Comparison of ENCODE assay signal across 28 cellular contexts in the genomic region with DNA sequence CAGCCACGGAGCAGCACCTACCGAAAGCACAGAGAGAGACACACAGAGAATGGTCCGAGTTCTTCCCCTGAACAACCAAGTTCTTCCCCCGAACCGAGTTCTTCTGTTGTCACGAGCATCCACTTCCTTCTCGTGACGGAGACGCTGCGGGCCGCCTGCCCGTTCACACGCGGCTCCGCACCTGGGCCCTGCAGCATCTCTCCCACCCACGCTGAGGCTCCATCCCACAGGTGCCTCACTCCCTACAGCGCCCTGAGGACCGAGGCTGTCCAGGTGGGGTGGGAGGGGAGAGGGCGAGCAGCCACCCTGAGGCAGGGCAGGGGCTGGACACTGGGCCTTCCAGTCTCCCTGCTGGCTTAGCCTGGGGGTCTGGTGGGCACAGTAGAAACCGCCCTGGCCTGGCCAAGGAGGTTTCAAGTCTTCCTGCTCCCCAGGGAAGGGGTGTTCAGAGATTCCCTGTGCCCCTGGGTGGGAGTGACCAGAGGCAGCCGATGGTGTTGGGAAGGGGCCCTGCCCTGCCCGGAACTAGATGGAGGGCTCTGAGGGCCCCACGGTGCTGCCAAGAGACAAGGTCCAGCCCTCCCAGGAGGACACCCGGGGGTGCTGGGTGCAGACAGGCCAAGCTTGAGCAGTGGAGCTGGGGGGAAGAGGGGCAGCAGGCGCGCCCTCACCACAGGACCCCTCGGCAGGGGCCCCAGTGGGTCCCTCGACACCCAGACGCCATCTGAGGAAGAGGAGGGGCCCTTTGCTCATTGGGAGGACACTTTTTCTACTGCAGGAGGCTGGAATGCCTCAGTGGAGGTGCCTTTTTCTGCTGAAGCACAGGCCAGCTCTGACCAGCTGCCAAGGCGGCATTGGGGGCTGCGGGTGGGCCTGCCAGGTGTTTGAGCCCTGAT. TPM values are rescaled to one million over a fixed set of nuclear protein-coding genes. Genes with fewer than 3 reads are reported as not detected.
DNase-seq lines count a peak whose midpoint lies in the region; ATAC-seq, FAIRE-seq and TF ChIP-seq lines count a peak whose summit lies in the region.
"Had no signal": no experiment of that assay in that cellular context is flagged by ENCODE, and none has a peak within 500 bp of the region (broad histone marks: within the 10 kb centered on the region; RNA-seq: fewer than 3 reads in every experiment).

No MANE protein-coding gene starts in this region.

- no peak for FAIRE-seq in K562 (lab: Jason Lieb, UNC)
- FAIRE-seq: GM12891, H1 had no signal

- no peak overlapping the region for H3K14ac ChIP-seq in trophoblast cell (ENCODE audit: low read length)

- H3K9me1 ChIP-seq in K562 (ENCODE audit: control insufficient read depth, insufficient read depth, low read length) = no peaks in the 10 kb centered on the region

- peak; percentile 14 for ATAC-seq in stimulated activated naive CD8-positive, alpha-beta T cell treated with anti-CD3 and anti-CD28 coated beads, Interleukin-15, amount 100 ng/mL, for 72 hours
- ATAC-seq in stimulated activated naive CD8-positive, alpha-beta T cell treated with anti-CD3 and anti-CD28 coated beads, Interleukin-15, Interleukin-2, amounts not matched to agents 100 U/mL and 50 U/mL, for 24 hours = no peak
- no peak for ATAC-seq in K562
- no peak for ATAC-seq in activated CD4-positive, alpha-beta T cell treated with anti-CD3 and anti-CD28 coated beads for 36 hours
- ATAC-seq in GM18520 (IDR thresholded peaks at IDR 0.05; ENCODE audit: unreplicated experiment) = no peak

- no peak overlapping the region for H2BK5ac ChIP-seq in trophoblast cell (ENCODE audit: low read depth, low read length, poor library complexity)

- H3K79me1 ChIP-seq in trophoblast cell (ENCODE audit: low read length) = no peaks in the 10 kb centered on the region

- CTCF ChIA-PET in K562 (lab: Yijun Ruan, JAX; ENCODE audit: low intra/inter-chr PET ratio) = no interaction called here
- CTCF ChIA-PET in activated CD4-positive, alpha-beta T cell treated with anti-CD3 and anti-CD28 coated beads for 36 hours (lab: Charles Lee) = no interaction called here

- H3K36me3 ChIP-seq in K562 (ENCODE audit: control insufficient read depth, insufficient read depth, low read length) = no peaks in the 10 kb centered on the region
- no peaks in the 10 kb centered on the region for H3K36me3 ChIP-seq in trophoblast cell (ENCODE audit: control insufficient read depth in 1 of 2, insufficient read depth in 2 of 2, low read length in 2 of 2)
- H3K36me3 ChIP-seq: BE2C, Peyer's patch had no signal

- in situ Hi-C loops in K562 (cut with MboI) = no loop called here

- H4K12ac ChIP-seq in trophoblast cell (ENCODE audit: low read depth, low read length) = no peak overlapping the region

- no peaks in the 10 kb centered on the region for H3K9me3 Mint-ChIP-seq in stimulated activated naive CD8-positive, alpha-beta T cell treated with anti-CD3 and anti-CD28 coated beads, Interleukin-15, amount 100 ng/mL, for 72 hours
- no peaks in the 10 kb centered on the region for H3K9me3 Mint-ChIP-seq in activated CD4-positive, alpha-beta T cell treated with anti-CD3 and anti-CD28 coated beads for 36 hours (ENCODE audit: low read depth)
- H3K9me3 Mint-ChIP-seq: CD4-positive, CD25-positive, alpha-beta regulatory T cell; T-helper 1 cell treated with Interleukin-12 subunit alpha and Interleukin-12 subunit beta and Interleukin-4 antibody, amounts not matched to agents 30 μg/mL and 1 μg/mL, for 36 hours had no signal

- intact Hi-C loops in K562 (cut with micrococcal nuclease) = loop anchor here (10.0 kb wide), 1 partner anchor 136 kb away; no protein-coding TSS in a partner anchor
- intact Hi-C loops in activated CD4-positive, alpha-beta T cell treated with anti-CD3 and anti-CD28 coated beads for 36 hours (cut with DNase I, micrococcal nuclease) = no loop called here

- TF ChIP-seq CTCF in K562 (IDR thresholded peaks at IDR 0.05 in 2 of 3, conservative IDR thresholded peaks at IDR 0.05 in 1 of 3; ENCODE audit: insufficient read depth in 2 of 3, low read depth in 1 of 3, low read length in 3 of 3) = no peak

- peaks cover 0 to 4% of the 10 kb centered on the region in 2 experiments; a peak in 2 of 5 replicates for H3K27me3 ChIP-seq in K562 (ENCODE audit: control insufficient read depth in 2 of 2, insufficient read depth in 2 of 2, low read length in 2 of 2)
- peaks cover 41% of the 10 kb centered on the region for H3K27me3 ChIP-seq in trophoblast cell (ENCODE audit: insufficient read depth, low read length)

- no peak overlapping the region for H2BK12ac ChIP-seq in trophoblast cell (ENCODE audit: low read length)

- no peak overlapping the region for H3K4me3 Mint-ChIP-seq in stimulated activated naive CD8-positive, alpha-beta T cell treated with anti-CD3 and anti-CD28 coated beads, Interleukin-15, amount 100 ng/mL, for 72 hours
- no peak overlapping the region for H3K4me3 Mint-ChIP-seq in activated CD4-positive, alpha-beta T cell treated with anti-CD3 and anti-CD28 coated beads for 36 hours
- H3K4me3 Mint-ChIP-seq: CD4-positive, CD25-positive, alpha-beta regulatory T cell; T-helper 1 cell treated with Interleukin-12 subunit alpha and Interleukin-12 subunit beta and Interleukin-4 antibody, amounts not matched to agents 30 μg/mL and 1 μg/mL, for 36 hours had no signal

- H3K9me3 ChIP-seq in K562 (replicated peaks; ENCODE audit: control insufficient read depth, insufficient read depth, low read depth, low read length) (no peaks in the 10 kb centered on the region), trophoblast cell (ENCODE audit: insufficient read depth, low read depth, low read length) (peaks cover 9% of the 10 kb centered on the region)
- H3K9me3 ChIP-seq: Peyer's patch had no signal

- TF ChIP-seq POLR2A in K562 (conservative IDR thresholded peaks at IDR 0.05) = no peak

- H3K27ac ChIP-seq in K562 (ENCODE audit: extremely low read depth, low read depth, low read length) (no peak overlapping the region), trophoblast cell (ENCODE audit: low read depth, low read length) (no peak overlapping the region)
- H3K27ac ChIP-seq: HL-60, Peyer's patch had no signal

- 18% methylated on average over 6 of the region's 31 CpGs for WGBS in K562 (ENCODE audit: insufficient coverage, low coverage, missing lambda C conversion rate)
- WGBS in trophoblast cell (ENCODE audit: extremely low coverage, insufficient coverage, insufficient read length) = no CpG with 5 or more reads among the region's 31 CpGs

- no peaks in the 10 kb centered on the region for H3K4me1 Mint-ChIP-seq in stimulated activated naive CD8-positive, alpha-beta T cell treated with anti-CD3 and anti-CD28 coated beads, Interleukin-15, amount 100 ng/mL, for 72 hours
- no peaks in the 10 kb centered on the region for H3K4me1 Mint-ChIP-seq in activated CD4-positive, alpha-beta T cell treated with anti-CD3 and anti-CD28 coated beads for 36 hours
- H3K4me1 Mint-ChIP-seq: CD4-positive, CD25-positive, alpha-beta regulatory T cell had no signal

- H3K23ac ChIP-seq in trophoblast cell (ENCODE audit: low read length) = no peak overlapping the region

- no peak for DNase-seq in stimulated activated naive CD8-positive, alpha-beta T cell treated with anti-CD3 and anti-CD28 coated beads, Interleukin-15, amount 100 ng/mL, for 72 hours
- DNase-seq in stimulated activated naive CD8-positive, alpha-beta T cell treated with anti-CD3 and anti-CD28 coated beads, Interleukin-15, Interleukin-2, amounts not matched to agents 100 U/mL and 50 U/mL, for 24 hours = no peak
- no peak for DNase-seq in K562 (ENCODE audit: extremely low read depth in 1 of 4, low spot score in 3 of 4)
- no peak for DNase-seq in trophoblast cell
- DNase-seq in NCI-H226 = no peak
- DNase-seq in activated CD4-positive, alpha-beta T cell treated with anti-CD3 and anti-CD28 coated beads for 36 hours = no peak
- DNase-seq: BE2C; CD4-positive, CD25-positive, alpha-beta regulatory T cell; DMS79; EL; GDM1; HCEC 1CT; Karpas-422; MV-4-11; NCI-H1105 treated with DMSO at 0.1 percent for 48 hours; NCI-H2029; NCI-H2227 treated with DMSO at 0.1 percent for 48 hours; NCI-H510A; NCI-H69; Peyer's patch; SHP77 treated with DMSO at 0.1 percent for 48 hours; SW 1271 had no signal

- no peak overlapping the region for H4K91ac ChIP-seq in trophoblast cell (ENCODE audit: low read depth, low read length)

- no peak overlapping the region for H3K4ac ChIP-seq in trophoblast cell (ENCODE audit: low read depth, low read length)

- no peaks in the 10 kb centered on the region for H3K36me3 Mint-ChIP-seq in activated CD4-positive, alpha-beta T cell treated with anti-CD3 and anti-CD28 coated beads for 36 hours (ENCODE audit: low read depth)
- H3K36me3 Mint-ChIP-seq: CD4-positive, CD25-positive, alpha-beta regulatory T cell had no signal

- H2AK5ac ChIP-seq in trophoblast cell (ENCODE audit: low read length) = no peak overlapping the region

- no peaks in the 10 kb centered on the region for H3K79me2 ChIP-seq in K562 (ENCODE audit: control insufficient read depth, insufficient read depth, low read length)
- H3K79me2 ChIP-seq in trophoblast cell (ENCODE audit: control insufficient read depth, insufficient read depth, low read length, poor library complexity) = no peaks in the 10 kb centered on the region

- no peak for TF ChIP-seq EP300 in K562 (IDR thresholded peaks at IDR 0.05; ENCODE audit: low read length)

- no peak overlapping the region for H3K18ac ChIP-seq in trophoblast cell (ENCODE audit: low read length)

- no peak overlapping the region for H3K27ac Mint-ChIP-seq in stimulated activated naive CD8-positive, alpha-beta T cell treated with anti-CD3 and anti-CD28 coated beads, Interleukin-15, amount 100 ng/mL, for 72 hours
- H3K27ac Mint-ChIP-seq in activated CD4-positive, alpha-beta T cell treated with anti-CD3 and anti-CD28 coated beads for 36 hours = no peak overlapping the region
- H3K27ac Mint-ChIP-seq: CD4-positive, CD25-positive, alpha-beta regulatory T cell; T-helper 1 cell treated with Interleukin-12 subunit alpha and Interleukin-12 subunit beta and Interleukin-4 antibody, amounts not matched to agents 30 μg/mL and 1 μg/mL, for 36 hours had no signal

- H3K27me3 Mint-ChIP-seq in stimulated activated naive CD8-positive, alpha-beta T cell treated with anti-CD3 and anti-CD28 coated beads, Interleukin-15, amount 100 ng/mL, for 72 hours = peaks cover 57% of the 10 kb centered on the region
- peaks cover 11% of the 10 kb centered on the region for H3K27me3 Mint-ChIP-seq in activated CD4-positive, alpha-beta T cell treated with anti-CD3 and anti-CD28 coated beads for 36 hours
- H3K27me3 Mint-ChIP-seq: CD4-positive, CD25-positive, alpha-beta regulatory T cell had no signal

- H3K4me2 ChIP-seq in K562 (ENCODE audit: insufficient read depth, low read length) (no peak overlapping the region), trophoblast cell (ENCODE audit: low read length) (no peak overlapping the region)

- BruUV-seq in K562 (replicated peaks; lab: Mats Ljungman, UMichigan) = no TSS peak

- H2BK120ac ChIP-seq in trophoblast cell (ENCODE audit: insufficient read depth, low read length, poor library complexity) = no peak overlapping the region

- no peak overlapping the region for H3K4me3 ChIP-seq in K562
- no peak overlapping the region for H3K4me3 ChIP-seq in trophoblast cell (ENCODE audit: low read depth, low read length)
- H3K4me3 ChIP-seq: Peyer's patch had no signal

- H3K9ac ChIP-seq in K562 (ENCODE audit: insufficient read depth in 1 of 2, low read depth in 2 of 2, low read length in 2 of 2) (no peak overlapping the region), trophoblast cell (ENCODE audit: low read length) (peak overlapping the region; percentile 8)

- POLR2A ChIA-PET in K562 (lab: Yijun Ruan, JAX) = interaction anchor here (0.6 kb wide), 2 partner anchors 10 to 63 kb away, joined by 3 read pairs; no protein-coding TSS in a partner anchor
- POLR2A ChIA-PET in activated CD4-positive, alpha-beta T cell treated with anti-CD3 and anti-CD28 coated beads for 36 hours (lab: Charles Lee) = no interaction called here

- H4K8ac ChIP-seq in trophoblast cell (ENCODE audit: low read depth, low read length) = no peak overlapping the region

- H4K20me1 ChIP-seq in K562 (replicated peaks; ENCODE audit: control insufficient read depth, insufficient read depth, low read length) = no peaks in the 10 kb centered on the region

- H2AFZ ChIP-seq in K562 (ENCODE audit: low read depth, low read length) = no peak overlapping the region
- no peak overlapping the region for H2AFZ ChIP-seq in trophoblast cell (ENCODE audit: insufficient read depth, low read length, poor library complexity)

- no peak for TF ChIP-seq RAD21 in K562 (CRISPR knock-in tag; conservative IDR thresholded peaks at IDR 0.05 in 1 of 2, IDR thresholded peaks at IDR 0.05 in 1 of 2)

- H3K4me1 ChIP-seq in K562 (replicated peaks in 1 of 2; ENCODE audit: control insufficient read depth in 2 of 2, insufficient read depth in 2 of 2, low read length in 2 of 2) (peaks cover 0 to 11% of the 10 kb centered on the region in 2 experiments; a peak in 1 of 5 replicates), trophoblast cell (ENCODE audit: control insufficient read depth in 1 of 2, insufficient read depth in 2 of 2, low read length in 2 of 2) (peaks cover 6 to 12% of the 10 kb centered on the region in 2 experiments)

RNA-seq across cellular contexts. Expression of a gene that starts 5.2 kb away (rescaled TPM):
- not detected in 2 replicates for total RNA-seq in K562 (2011; cell fraction: chromatin; rRNA removed; ENCODE audit: low replicate concordance)
- total RNA-seq in K562 (2011; cell fraction: nucleolus; rRNA removed) = not detected in 2 replicates
- total RNA-seq in K562 (2011; cell fraction: nucleoplasm; rRNA removed) = not detected in 2 replicates
- total RNA-seq in K562 (2014; rRNA removed) = not detected in 2 replicates
- not detected in 2 replicates for total RNA-seq in K562 (2014; rRNA removed; fragmentation: Illumina TruSeq; extraction: Trizol)
- total RNA-seq in K562 (2015; rRNA removed; fragmentation: Illumina TruSeq; extraction: Trizol) = not detected in 2 replicates
- not detected in 2 replicates for total RNA-seq in K562 (2021)
- polyA plus RNA-seq in K562 (2011; rRNA removed) = not detected in 2 replicates
- not detected in 2 replicates for polyA plus RNA-seq in K562 (2011; cell fraction: cytosol; rRNA removed)
- not detected in 2 replicates for polyA plus RNA-seq in K562 (2011; cell fraction: nucleus; rRNA removed)
- polyA plus RNA-seq in K562 (2012) = 0.32 and 0.98 TPM in 2 replicates
- polyA plus RNA-seq in K562 (2014; fragmentation: Illumina TruSeq; extraction: Trizol) = not detected in 2 replicates
- 1 to 10 TPM; 1.0 to 1.6 TPM for polyA plus RNA-seq in K562 (2014; fragmentation: Nextera tagmentation; extraction: Ambion mirVana)
- not detected in 2 replicates for polyA plus RNA-seq in K562 (2014; rRNA removed)
- not detected in 2 replicates for polyA minus RNA-seq in K562 (2011; rRNA and poly(A)+ RNA removed)
- not detected in 2 replicates for polyA minus RNA-seq in K562 (2011; cell fraction: cytosol; rRNA and poly(A)+ RNA removed)
- not detected in 2 replicates for polyA minus RNA-seq in K562 (2011; cell fraction: nucleus; rRNA and poly(A)+ RNA removed)
- 0.01 TPM in 1 of 2 replicates, not detected in the other for polyA plus RNA-seq in trophoblast cell (2013)
- total RNA-seq in activated CD4-positive, alpha-beta T cell treated with anti-CD3 and anti-CD28 coated beads for 36 hours = not detected
- total RNA-seq: CD4-positive, CD25-positive, alpha-beta regulatory T cell; H1; OCI-LY7; Peyer's patch had no signal
